In the genomic region with DNA sequence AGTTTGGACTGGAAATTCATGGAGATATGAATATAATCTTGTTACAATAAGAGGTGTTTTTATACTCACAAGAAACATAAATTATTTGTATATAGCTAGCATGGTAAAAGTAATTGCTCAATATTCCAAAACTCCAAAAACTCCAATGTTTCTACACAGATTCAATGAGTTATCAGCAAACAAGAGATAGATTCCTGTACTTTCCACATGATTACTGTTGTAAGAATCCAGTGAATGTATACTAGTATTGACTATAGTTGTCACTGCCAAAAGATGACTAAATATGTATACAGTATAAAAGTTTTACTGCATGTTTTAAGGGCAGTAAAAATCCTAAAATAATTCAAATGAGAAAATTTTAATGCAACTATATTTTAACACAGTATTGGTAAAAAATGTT, we compare ENCODE assay signal across 27 cellular contexts. TPM values are rescaled to one million over a fixed set of nuclear protein-coding genes. Genes with fewer than 3 reads are reported as not detected.
"Had no signal": no experiment of that assay in that cellular context is flagged by ENCODE, and none has a peak within 500 bp of the region (broad histone marks: within the 10 kb centered on the region; RNA-seq: fewer than 3 reads in every experiment).

No MANE protein-coding gene starts in this region.

- H3K9ac ChIP-seq: KMS-11 had no signal

- H3K27me3 ChIP-seq: ascending aorta, body of pancreas, MG63, Peyer's patch had no signal

- H3K4me1 Mint-ChIP-seq: activated naive CD4-positive, alpha-beta T cell treated with anti-CD3 and anti-CD28 coated beads, Interleukin-2, amount 50 U/mL, for 24 hours; central memory CD8-positive, alpha-beta T cell had no signal

- H3K9me3 Mint-ChIP-seq: activated naive CD4-positive, alpha-beta T cell treated with anti-CD3 and anti-CD28 coated beads, Interleukin-2, amount 50 U/mL, for 24 hours; central memory CD8-positive, alpha-beta T cell; T-helper 1 cell treated with Interleukin-12 subunit alpha and Interleukin-12 subunit beta and Interleukin-4 antibody, amounts not matched to agents 30 μg/mL and 1 μg/mL, for 36 hours had no signal

- H3K9me3 ChIP-seq: ascending aorta, body of pancreas, MG63, Peyer's patch had no signal

- H3K27ac Mint-ChIP-seq: activated CD8-positive, alpha-beta T cell treated with anti-CD3 and anti-CD28 coated beads, Interleukin-2, amount 10 ng/mL, durations not matched to agents 7 days and 5 days; activated naive CD4-positive, alpha-beta T cell treated with anti-CD3 and anti-CD28 coated beads, Interleukin-2, amount 50 U/mL, for 24 hours; T-helper 1 cell treated with Interleukin-12 subunit alpha and Interleukin-12 subunit beta and Interleukin-4 antibody, amounts not matched to agents 30 μg/mL and 1 μg/mL, for 36 hours had no signal

- H3K4me2 ChIP-seq: KMS-11 had no signal

- DNase-seq: activated CD4-positive, alpha-beta T cell treated with anti-CD3 and anti-CD28 coated beads for 4 hours; activated CD8-positive, alpha-beta memory T cell treated with anti-CD3 and anti-CD28 coated beads, Interleukin-2, amount 50 U/mL, for 48 hours; activated CD8-positive, alpha-beta T cell treated with anti-CD3 and anti-CD28 coated beads, Interleukin-2, amount 10 ng/mL, durations not matched to agents 7 days and 5 days; activated T-cell treated with anti-CD3 and anti-CD28 coated beads, Interleukin-2, amount 50 U/mL, for 1 hour; amniotic stem cell; body of pancreas; MG63; MV-4-11; NCI-H1092 treated with DMSO at 0.1 percent for 48 hours; NCI-H1417 treated with DMSO at 0.1 percent for 48 hours; NCI-H1694; NCI-H2029; NCI-H2107; NCI-H2171 treated with DMSO at 0.1 percent for 48 hours; NCI-H226; NCI-H526; NK-92 treated with Interleukin-12 subunit alpha and Interleukin-12 subunit beta, amount 100 ng/mL, for 24 hours; OCI-M1; Peyer's patch; SHP77 had no signal

- H3K4me1 ChIP-seq: ascending aorta, body of pancreas, Peyer's patch had no signal

- H3K27me3 Mint-ChIP-seq: activated naive CD4-positive, alpha-beta T cell treated with anti-CD3 and anti-CD28 coated beads, Interleukin-2, amount 50 U/mL, for 24 hours; central memory CD8-positive, alpha-beta T cell had no signal

- H3K36me3 Mint-ChIP-seq: activated naive CD4-positive, alpha-beta T cell treated with anti-CD3 and anti-CD28 coated beads, Interleukin-2, amount 50 U/mL, for 24 hours had no signal

- ATAC-seq: activated CD4-positive, CD25-positive, alpha-beta regulatory T cell treated with anti-CD3 and anti-CD28 coated beads, Interleukin-2, amount 50 U/mL, for 24 hours; activated CD8-positive, alpha-beta T cell treated with anti-CD3 and anti-CD28 coated beads, Interleukin-2, amount 10 ng/mL, durations not matched to agents 7 days and 5 days; body of pancreas had no signal

- H3K4me3 ChIP-seq: ascending aorta, body of pancreas, MG63, Peyer's patch had no signal

- H3K36me3 ChIP-seq: ascending aorta, Peyer's patch had no signal

- H3K4me3 Mint-ChIP-seq: activated CD8-positive, alpha-beta T cell treated with anti-CD3 and anti-CD28 coated beads, Interleukin-2, amount 10 ng/mL, durations not matched to agents 7 days and 5 days; activated naive CD4-positive, alpha-beta T cell treated with anti-CD3 and anti-CD28 coated beads, Interleukin-2, amount 50 U/mL, for 24 hours; central memory CD8-positive, alpha-beta T cell; T-helper 1 cell treated with Interleukin-12 subunit alpha and Interleukin-12 subunit beta and Interleukin-4 antibody, amounts not matched to agents 30 μg/mL and 1 μg/mL, for 36 hours had no signal

- H3K27ac ChIP-seq: ascending aorta, body of pancreas, KMS-11, Peyer's patch, RWPE1 had no signal

RNA-seq across cellular contexts. Expression of a gene that starts 10.7 kb away (rescaled TPM):
- total RNA-seq: activated CD8-positive, alpha-beta T cell treated with anti-CD3 and anti-CD28 coated beads, Interleukin-2, amount 10 ng/mL, durations not matched to agents 7 days and 5 days; ascending aorta; body of pancreas had no signal
